In the genomic region with DNA sequence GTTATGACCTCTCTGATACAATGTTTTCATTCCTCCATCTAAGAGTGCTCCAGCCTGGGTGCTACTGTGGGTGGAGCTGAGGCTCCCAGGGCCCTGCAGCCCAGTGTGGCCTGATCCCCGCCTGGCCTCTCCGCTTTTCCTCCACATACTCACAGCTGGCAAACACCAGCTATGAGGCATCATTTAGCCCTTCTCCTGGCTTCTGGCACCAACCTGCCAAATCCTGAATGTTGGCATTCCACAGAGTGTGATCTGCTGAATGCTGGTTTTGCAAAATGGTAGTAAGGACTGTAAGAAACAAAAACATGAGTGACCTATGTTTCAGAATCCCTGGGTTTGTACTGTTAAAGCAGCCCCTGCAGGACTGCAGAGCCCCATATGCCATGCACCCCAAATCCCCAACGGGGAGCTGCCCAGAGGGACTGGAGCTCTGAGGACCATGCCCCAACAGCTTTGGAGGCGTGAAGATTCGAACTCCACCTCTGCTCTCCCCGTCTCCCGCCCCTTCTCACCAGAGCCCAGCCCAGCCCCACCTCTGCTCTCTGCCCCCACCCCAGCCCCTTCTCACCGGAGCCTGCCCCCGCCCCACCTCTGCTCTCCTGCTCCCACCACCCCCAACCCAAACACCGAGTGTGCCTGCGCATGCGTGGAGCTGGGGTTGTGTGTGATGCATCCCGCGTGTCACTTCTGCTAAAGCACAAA, we compare ENCODE assay signal across 17 cellular contexts. TPM values are rescaled to one million over a fixed set of nuclear protein-coding genes. Genes with fewer than 3 reads are reported as not detected.
DNase-seq lines count a peak whose midpoint lies in the region; ATAC-seq and TF ChIP-seq lines count a peak whose summit lies in the region.
"Had no signal": no experiment of that assay in that cellular context is flagged by ENCODE, and none has a peak within 500 bp of the region (broad histone marks: within the 10 kb centered on the region; RNA-seq: fewer than 3 reads in every experiment).

No MANE protein-coding gene starts in this region.

- H3K36me3 Mint-ChIP-seq in brain = peaks cover 41% of the 10 kb centered on the region

- WGBS in thyroid gland, 2 donors = 75 to 89% methylated on average over 11 of the region's 14 CpGs

- peak in 1 of 2 donors; percentile 51 for TF ChIP-seq POLR2A in thyroid gland (IDR thresholded peaks at IDR 0.05)

- intact Hi-C loops in thyroid gland (cut with DNase I) = no loop called here

- no peaks in the 10 kb centered on the region for H3K27me3 ChIP-seq in thyroid gland

- H3K4me1 ChIP-seq in thyroid gland = peaks cover 59 to 65% of the 10 kb centered on the region in 2 donors

- peaks cover 60% of the 10 kb centered on the region for H3K4me1 Mint-ChIP-seq in brain

- peak overlapping the region; percentile 24 to 98 (median 91) for H3K27ac ChIP-seq in thyroid gland
- H3K27ac ChIP-seq: 22Rv1, KMS-11, thoracic aorta had no signal

- no peaks in the 10 kb centered on the region for H3K9me3 ChIP-seq in thyroid gland
- H3K9me3 ChIP-seq: thoracic aorta had no signal

- peak overlapping the region in 3 of 5 experiments; percentile 22 to 47 (median 37) for H3K27ac Mint-ChIP-seq in brain
- H3K27ac Mint-ChIP-seq: activated CD4-positive, alpha-beta T cell treated with anti-CD3 and anti-CD28 coated beads, Interleukin-2, amount 10 ng/mL, durations not matched to agents 24 days and 14 days; immature natural killer cell had no signal

- peak overlapping the region in 2 of 5 experiments; percentile 13 to 43 for H3K4me3 Mint-ChIP-seq in brain
- H3K4me3 Mint-ChIP-seq: activated CD4-positive, alpha-beta T cell treated with anti-CD3 and anti-CD28 coated beads, Interleukin-2, amount 10 ng/mL, durations not matched to agents 24 days and 14 days had no signal

- no peak overlapping the region for H3K4me3 ChIP-seq in thyroid gland (replicated peaks in 1 of 3)
- H3K4me3 ChIP-seq: skin epidermis, thoracic aorta had no signal

- H3K27me3 Mint-ChIP-seq in brain = no peaks in the 10 kb centered on the region
- H3K27me3 Mint-ChIP-seq: activated CD4-positive, alpha-beta T cell treated with anti-CD3 and anti-CD28 coated beads, Interleukin-2, amount 10 ng/mL, durations not matched to agents 24 days and 14 days had no signal

- DNase-seq in activated CD4-positive, CD25-positive, alpha-beta regulatory T cell treated with anti-CD3 and anti-CD28 coated beads, Interleukin-2, amount 50 U/mL, for 72 hours = peak; percentile 11
- no peak for DNase-seq in activated CD4-positive, CD25-positive, alpha-beta regulatory T cell (lab: John Stamatoyannopoulos, UW)
- DNase-seq in left lobe of liver (ENCODE audit: low spot score) = peak; percentile 55
- peak; percentile 80 to 82 for DNase-seq in thyroid gland
- no peak for DNase-seq in DMS114 treated with DMSO at 0.1 percent for 48 hours (lab: John Stamatoyannopoulos, UW; ENCODE audit: unreplicated experiment)
- DNase-seq in stimulated activated CD8-positive, alpha-beta memory T cell treated with anti-CD3 and anti-CD28 coated beads, Interleukin-4, amount 100 ng/mL, for 48 hours = no peak
- DNase-seq: activated CD4-positive, alpha-beta T cell treated with anti-CD3 and anti-CD28 coated beads, Interleukin-2, amount 10 ng/mL, durations not matched to agents 24 days and 14 days; activated gamma-delta T cell treated with Interleukin-2 at 50 U/mL for 16 hours; Calu3; immature natural killer cell; NCI-H2081 treated with DMSO at 0.1 percent for 48 hours had no signal

- peaks cover 0 to 2% (median 0%) of the 10 kb centered on the region in 5 experiments for H3K9me3 Mint-ChIP-seq in brain
- H3K9me3 Mint-ChIP-seq: activated CD4-positive, alpha-beta T cell treated with anti-CD3 and anti-CD28 coated beads, Interleukin-2, amount 10 ng/mL, durations not matched to agents 24 days and 14 days; immature natural killer cell had no signal

- no peak for TF ChIP-seq CTCF in brain (conservative IDR thresholded peaks at IDR 0.05)
- TF ChIP-seq CTCF in thyroid gland (IDR thresholded peaks at IDR 0.05) = no peak

- ATAC-seq in left lobe of liver = peak; percentile 6
- ATAC-seq in GM21526 (IDR thresholded peaks at IDR 0.05; ENCODE audit: low FRiP score, unreplicated experiment) = no peak

- H3K36me3 ChIP-seq in thyroid gland = peaks cover 1 to 14% of the 10 kb centered on the region in 2 donors

RNA-seq across cellular contexts. Expression of gene SLC66A2, which starts 4.2 kb away (rescaled TPM):
- polyA plus RNA-seq in brain (ENCODE audit: insufficient read depth, low read depth, low replicate concordance) = 45.1 TPM
- total RNA-seq in left lobe of liver (140 TPM), thyroid gland (100 to 1,000 TPM in 2 of 4 donors, 10 to 100 TPM in 2; 93.5 to 193 (median 100) TPM)

RNA-seq across cellular contexts. Expression of gene HSBP1L1, which starts 17.2 kb away (rescaled TPM):
- 3.3 TPM for polyA plus RNA-seq in brain (ENCODE audit: insufficient read depth, low read depth, low replicate concordance)
- total RNA-seq in left lobe of liver = 20.2 TPM
- 10 to 100 TPM; 25.7 to 51.8 (median 39.6) TPM for total RNA-seq in thyroid gland

RNA-seq across cellular contexts. Expression of gene TXNL4A, which starts 41.2 kb away (rescaled TPM):
- 150 TPM for polyA plus RNA-seq in brain (ENCODE audit: insufficient read depth, low read depth, low replicate concordance)
- total RNA-seq in left lobe of liver (48.3 TPM), thyroid gland (10 to 100 TPM; 22.9 to 37.4 (median 30.2) TPM)

Comparison
In these comparisons a context has a peak if more than half of its experiments do, and no peak if none do; other contexts are left out.
1. DNase-seq: peak in activated CD4-positive, CD25-positive, alpha-beta regulatory T cell treated with anti-CD3 and anti-CD28 coated beads, Interleukin-2, amount 50 U/mL, for 72 hours (single experiment), left lobe of liver (single experiment) and thyroid gland (2 of 2); none in activated CD4-positive, CD25-positive, alpha-beta regulatory T cell (0 of 4), DMS114 treated with DMSO at 0.1 percent for 48 hours (single experiment) and stimulated activated CD8-positive, alpha-beta memory T cell treated with anti-CD3 and anti-CD28 coated beads, Interleukin-4, amount 100 ng/mL, for 48 hours (single experiment).